ENCODE assay signal across 20 cellular contexts in the genomic region with DNA sequence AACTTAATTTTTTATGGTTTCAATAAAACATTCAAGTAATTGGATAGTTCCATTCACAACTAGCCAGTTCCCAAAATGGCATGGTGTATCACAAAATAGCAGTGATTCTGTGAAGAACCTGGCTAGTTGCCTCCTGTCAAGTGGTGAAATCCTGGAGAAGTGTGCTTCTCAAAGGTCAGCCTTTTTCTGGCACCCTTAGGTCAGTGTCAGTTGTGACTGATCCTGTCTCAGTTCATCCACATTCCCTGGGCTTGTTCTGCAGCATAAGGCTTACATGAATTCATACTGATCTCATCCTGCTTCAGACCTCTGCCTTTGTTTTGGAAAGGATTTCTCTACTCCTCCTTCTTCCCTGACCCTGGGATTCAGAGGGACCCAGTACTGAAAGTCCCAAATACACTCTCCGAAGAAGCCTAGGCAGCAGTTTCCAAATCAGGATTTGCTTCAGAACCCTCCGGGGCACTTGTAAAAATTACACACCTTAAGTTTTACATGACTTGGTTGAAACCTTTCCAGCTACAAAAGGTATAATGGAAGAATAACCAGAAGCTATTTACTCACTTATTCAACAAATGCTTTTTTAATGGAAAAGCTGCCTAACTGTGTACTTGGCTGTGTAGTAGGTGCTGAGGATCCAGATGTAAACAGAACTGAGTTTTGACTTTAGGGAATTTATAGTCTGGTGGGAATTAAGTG. TPM values are rescaled to one million over a fixed set of nuclear protein-coding genes. Genes with fewer than 3 reads are reported as not detected.
DNase-seq lines count a peak whose midpoint lies in the region; ATAC-seq, FAIRE-seq and TF ChIP-seq lines count a peak whose summit lies in the region.
"Had no signal": no experiment of that assay in that cellular context is flagged by ENCODE, and none has a peak within 500 bp of the region (broad histone marks: within the 10 kb centered on the region; RNA-seq: fewer than 3 reads in every experiment).

No MANE protein-coding gene starts in this region.

- no peak for FAIRE-seq in frontal cortex (lab: Jason Lieb, UNC)
- FAIRE-seq: GM12891, H1 had no signal

- no peak for TF ChIP-seq EP300 in ovary (IDR thresholded peaks at IDR 0.05)

- CTCF ChIA-PET in activated naive CD4-positive, alpha-beta T cell treated with anti-CD3 and anti-CD28 coated beads, Interleukin-2, amount 10 ng/mL, durations not matched to agents 7 days and 5 days (lab: Charles Lee) = interaction anchor here (0.6 kb wide), 1 partner anchor 46 kb away, joined by 3 read pairs; no protein-coding TSS in a partner anchor

- no peaks in the 10 kb centered on the region for H3K36me3 Mint-ChIP-seq in activated naive CD4-positive, alpha-beta T cell treated with anti-CD3 and anti-CD28 coated beads, Interleukin-2, amount 10 ng/mL, durations not matched to agents 7 days and 5 days

- no peaks in the 10 kb centered on the region for H3K9me3 Mint-ChIP-seq in activated naive CD4-positive, alpha-beta T cell treated with anti-CD3 and anti-CD28 coated beads, Interleukin-2, amount 10 ng/mL, durations not matched to agents 7 days and 5 days
- H3K9me3 Mint-ChIP-seq: activated CD8-positive, alpha-beta T cell treated with anti-CD3 and anti-CD28 coated beads for 36 hours; activated naive CD4-positive, alpha-beta T cell treated with anti-CD3 and anti-CD28 coated beads for 36 hours; stimulated activated naive CD8-positive, alpha-beta T cell treated with anti-CD3 and anti-CD28 coated beads, Interleukin-15, Interleukin-2, amounts not matched to agents 100 ng/mL and 50 ng/mL, for 24 hours; T-helper 2 cell treated with Interferon-gamma antibody and Interleukin-4, amounts not matched to agents 5 μg/mL and 100 μg/mL, for 36 hours had no signal

- TF ChIP-seq CTCF in cardiac muscle cell (IDR thresholded peaks at IDR 0.05; ENCODE audit: low read depth, low read length) = no peak
- TF ChIP-seq CTCF in fibroblast of mammary gland (conservative IDR thresholded peaks at IDR 0.05; ENCODE audit: control insufficient read depth, insufficient read depth, low read depth, low read length) = no peak
- TF ChIP-seq CTCF in ovary (IDR thresholded peaks at IDR 0.05) = no peak

- H3K4me1 Mint-ChIP-seq in activated naive CD4-positive, alpha-beta T cell treated with anti-CD3 and anti-CD28 coated beads, Interleukin-2, amount 10 ng/mL, durations not matched to agents 7 days and 5 days = no peaks in the 10 kb centered on the region

- no peak overlapping the region for H3K4me3 ChIP-seq in cardiac muscle cell
- H3K4me3 ChIP-seq in fibroblast of mammary gland (ENCODE audit: control insufficient read depth, low read depth, low read length) = no peak overlapping the region
- no peak overlapping the region for H3K4me3 ChIP-seq in ovary
- H3K4me3 ChIP-seq in aorta (ENCODE audit: low read length in 2 of 2) = no peak overlapping the region

- peaks cover 17% of the 10 kb centered on the region for H3K27me3 Mint-ChIP-seq in activated naive CD4-positive, alpha-beta T cell treated with anti-CD3 and anti-CD28 coated beads, Interleukin-2, amount 10 ng/mL, durations not matched to agents 7 days and 5 days

- H3K4me1 ChIP-seq in cardiac muscle cell (ENCODE audit: low read depth) = peaks cover 46% of the 10 kb centered on the region
- H3K4me1 ChIP-seq in ovary (ENCODE audit: insufficient read depth) = peaks cover 10% of the 10 kb centered on the region
- peaks cover 0 to 11% of the 10 kb centered on the region in 2 donors for H3K4me1 ChIP-seq in aorta (ENCODE audit: control insufficient read depth in 1 of 2, insufficient read depth in 2 of 2, low read length in 2 of 2)

- TF ChIP-seq POLR2A in ovary (IDR thresholded peaks at IDR 0.05) = no peak

- H3K27me3 ChIP-seq in cardiac muscle cell (no peaks in the 10 kb centered on the region), ovary (no peaks in the 10 kb centered on the region), aorta (ENCODE audit: control insufficient read depth in 1 of 2, insufficient read depth in 2 of 2, low read length in 1 of 2) (no peaks in the 10 kb centered on the region)
- H3K27me3 ChIP-seq: foreskin keratinocyte had no signal

- H3K27ac ChIP-seq in cardiac muscle cell (peak overlapping the region; percentile 85), ovary (peak overlapping the region; percentile 4 to 47), aorta (ENCODE audit: low read depth in 1 of 2, low read length in 2 of 2) (peak overlapping the region; percentile 47 to 86)
- H3K27ac ChIP-seq: foreskin keratinocyte had no signal

- H3K36me3 ChIP-seq in cardiac muscle cell = no peaks in the 10 kb centered on the region
- no peaks in the 10 kb centered on the region for H3K36me3 ChIP-seq in ovary
- H3K36me3 ChIP-seq in aorta (ENCODE audit: control insufficient read depth in 1 of 2, insufficient read depth in 2 of 2, low read length in 1 of 2) = no peaks in the 10 kb centered on the region

- H3K27ac Mint-ChIP-seq in activated naive CD4-positive, alpha-beta T cell treated with anti-CD3 and anti-CD28 coated beads, Interleukin-2, amount 10 ng/mL, durations not matched to agents 7 days and 5 days = no peak overlapping the region
- H3K27ac Mint-ChIP-seq: activated CD8-positive, alpha-beta T cell treated with anti-CD3 and anti-CD28 coated beads for 36 hours; activated naive CD4-positive, alpha-beta T cell treated with anti-CD3 and anti-CD28 coated beads for 36 hours; stimulated activated naive CD8-positive, alpha-beta T cell treated with anti-CD3 and anti-CD28 coated beads, Interleukin-15, Interleukin-2, amounts not matched to agents 100 ng/mL and 50 ng/mL, for 24 hours; T-helper 2 cell treated with Interferon-gamma antibody and Interleukin-4, amounts not matched to agents 5 μg/mL and 100 μg/mL, for 36 hours had no signal

- H3K4me3 Mint-ChIP-seq in activated naive CD4-positive, alpha-beta T cell treated with anti-CD3 and anti-CD28 coated beads, Interleukin-2, amount 10 ng/mL, durations not matched to agents 7 days and 5 days = no peak overlapping the region
- H3K4me3 Mint-ChIP-seq: activated CD8-positive, alpha-beta T cell treated with anti-CD3 and anti-CD28 coated beads for 36 hours; activated naive CD4-positive, alpha-beta T cell treated with anti-CD3 and anti-CD28 coated beads for 36 hours; stimulated activated naive CD8-positive, alpha-beta T cell treated with anti-CD3 and anti-CD28 coated beads, Interleukin-15, Interleukin-2, amounts not matched to agents 100 ng/mL and 50 ng/mL, for 24 hours; T-helper 2 cell treated with Interferon-gamma antibody and Interleukin-4, amounts not matched to agents 5 μg/mL and 100 μg/mL, for 36 hours had no signal

- ATAC-seq in Right ventricle myocardium inferior (no peak), aorta (ENCODE audit: low FRiP score) (peak; percentile 9)
- ATAC-seq: activated CD8-positive, alpha-beta T cell treated with anti-CD3 and anti-CD28 coated beads for 36 hours; foreskin keratinocyte; left colon had no signal

- DNase-seq in cardiac muscle cell (ENCODE audit: low read depth in 1 of 2, low spot score in 1 of 2) = no peak
- DNase-seq in Right ventricle myocardium inferior (ENCODE audit: missing footprints) = no peak
- peak; percentile 70 for DNase-seq in fibroblast of mammary gland (ENCODE audit: low read depth)
- DNase-seq in ovary = no peak
- no peak for DNase-seq in aorta
- no peak for DNase-seq in activated naive CD4-positive, alpha-beta T cell treated with anti-CD3 and anti-CD28 coated beads, Interleukin-2, amount 10 ng/mL, durations not matched to agents 7 days and 5 days
- DNase-seq in frontal cortex (ENCODE audit: low spot score in 2 of 2) = no peak
- no peak for DNase-seq in NCI-H526 (lab: John Stamatoyannopoulos, UW)
- DNase-seq: activated CD8-positive, alpha-beta T cell treated with anti-CD3 and anti-CD28 coated beads for 36 hours; activated naive CD4-positive, alpha-beta T cell treated with anti-CD3 and anti-CD28 coated beads for 36 hours; left colon; NCI-H1092 treated with DMSO at 0.1 percent for 48 hours; NCI-H446 treated with DMSO at 0.1 percent for 48 hours; occipital lobe; stimulated activated CD4-positive, alpha-beta T cell treated with anti-CD3 and anti-CD28 coated beads, Interleukin-4, amount 100 ng/mL, for 24 hours had no signal

- no peaks in the 10 kb centered on the region for H3K9me3 ChIP-seq in cardiac muscle cell (ENCODE audit: low read depth)
- H3K9me3 ChIP-seq in ovary = no peaks in the 10 kb centered on the region
- H3K9me3 ChIP-seq in aorta (ENCODE audit: control insufficient read depth, low read length) = no peaks in the 10 kb centered on the region

- intact Hi-C loops in Right ventricle myocardium inferior (cut with DNase I) (loop anchor here (5.0 kb wide), 1 partner anchor 106 kb away; no protein-coding TSS in a partner anchor), ovary (cut with DNase I) (no loop called here), aorta (cut with DNase I) (no loop called here)

- 24 to 37% (median 35%) methylated on average over 2 of the region's 2 CpGs for WGBS in ovary, 3 donors
- WGBS in aorta, 2 donors = 26 to 30% methylated on average over 2 of the region's 2 CpGs

RNA-seq across cellular contexts. Expression of gene MAP3K20, which starts 11.0 kb away (rescaled TPM):
- total RNA-seq in cardiac muscle cell (86.8 and 151 TPM in 2 replicates), Right ventricle myocardium inferior (435 TPM), ovary (100 to 1,000 TPM in 4 of 7 donors, 10 to 100 TPM in 3; 40.1 to 127 (median 107) TPM), aorta (100 to 1,000 TPM in 1 of 2 donors, 10 to 100 TPM in 1; 82.9 to 109 TPM), frontal cortex (9.4 TPM)
- polyA plus RNA-seq in cardiac muscle cell (169 and 291 TPM in 2 replicates), ovary (10 to 100 TPM; 38.6 to 88.4 TPM), aorta (10 to 100 TPM; 25.6 to 30.2 TPM)

Comparison
In these comparisons a context has a peak if more than half of its experiments do, and no peak if none do; other contexts are left out.
1. H3K27ac ChIP-seq: peak in every context shown above with its lines; median percentile 85 in cardiac muscle cell; 66 in aorta; 26 in ovary.